19 cellular contexts compared by ENCODE assay signal in genomic region chr6:3343089-3343901, GRCh38.
DNase-seq lines count a peak whose midpoint lies in the region; ATAC-seq, FAIRE-seq and TF ChIP-seq lines count a peak whose summit lies in the region.
"Had no signal": no experiment of that assay in that cellular context is flagged by ENCODE, and none has a peak within 500 bp of the region (broad histone marks: within the 10 kb centered on the region; RNA-seq: fewer than 3 reads in every experiment).

No MANE protein-coding gene starts in this region.

- no peak for TF ChIP-seq RAD21 in HepG2 (CRISPR knock-in tag; IDR thresholded peaks at IDR 0.05)

- H3K36me3 ChIP-seq in HEK293 (ENCODE audit: control insufficient read depth in 2 of 2, insufficient read depth in 1 of 2, low read length in 2 of 2) (no peaks in the 10 kb centered on the region), adipocyte (ENCODE audit: control insufficient read depth, insufficient read depth, low read length, severe bottlenecking) (no peaks in the 10 kb centered on the region), HepG2 (replicated peaks in 1 of 2; ENCODE audit: control insufficient read depth in 1 of 2, insufficient read depth in 2 of 2, low read length in 2 of 2) (peaks cover 3 to 25% of the 10 kb centered on the region in 2 experiments; a peak in 3 of 5 replicates)
- no peaks in the 10 kb centered on the region for H3K36me3 ChIP-seq in CD8-positive, alpha-beta T cell (ENCODE audit: insufficient read depth, low read length)
- H3K36me3 ChIP-seq: BLaER1 had no signal

- peak overlapping the region; percentile 36 for H3K9ac ChIP-seq in adipocyte (ENCODE audit: low read length)
- no peak overlapping the region for H3K9ac ChIP-seq in HepG2 (ENCODE audit: insufficient read depth, low read depth, low read length)
- H3K9ac ChIP-seq: BLaER1 had no signal

- ATAC-seq in HepG2, result no peak
- no peak for ATAC-seq in CD8-positive, alpha-beta T cell
- ATAC-seq in GM21515 (IDR thresholded peaks at IDR 0.05; ENCODE audit: unreplicated experiment), result no peak
- ATAC-seq in GM19397 (IDR thresholded peaks at IDR 0.05; ENCODE audit: unreplicated experiment), result no peak

- H3K4me1 Mint-ChIP-seq in CD8-positive, alpha-beta T cell (ENCODE audit: low read depth), result peaks cover 6% of the 10 kb centered on the region
- H3K4me1 Mint-ChIP-seq: CD8-positive, alpha-beta memory T cell had no signal

- no peak overlapping the region for H3K4me3 ChIP-seq in HEK293 (ENCODE audit: low read depth, low read length)
- no peak overlapping the region for H3K4me3 ChIP-seq in adipocyte (ENCODE audit: low read length)
- H3K4me3 ChIP-seq in HepG2 (replicated peaks in 1 of 3; ENCODE audit: insufficient read depth in 1 of 3, low read depth in 2 of 3, low read length in 3 of 3), result no peak overlapping the region
- no peak overlapping the region for H3K4me3 ChIP-seq in CD8-positive, alpha-beta T cell (ENCODE audit: low read depth, low read length)
- H3K4me3 ChIP-seq: BLaER1 had no signal

- peak; percentile 43 for FAIRE-seq in HepG2 (lab: Jason Lieb, UNC)
- FAIRE-seq: A204.1, G401.6 had no signal

- no peaks in the 10 kb centered on the region for H4K20me1 ChIP-seq in HepG2 (ENCODE audit: insufficient read depth, low read length)
- H4K20me1 ChIP-seq: BLaER1 had no signal

- TF ChIP-seq EP300 in HepG2 (IDR thresholded peaks at IDR 0.05; ENCODE audit: low read depth in 2 of 2, low read length in 2 of 2), result no peak
- no peak for TF ChIP-seq EP300 in HepG2 (CRISPR knock-in tag; IDR thresholded peaks at IDR 0.05; ENCODE audit: borderline replicate concordance)

- DNase-seq in NCI-H2227 treated with DMSO at 0.1 percent for 48 hours (lab: John Stamatoyannopoulos, UW), result peak; percentile 51
- no peak for DNase-seq in adipocyte (ENCODE audit: low read depth)
- no peak for DNase-seq in HepG2 (ENCODE audit: low spot score)
- DNase-seq in CD8-positive, alpha-beta T cell, result no peak
- DNase-seq in stimulated activated CD4-positive, alpha-beta T cell treated with anti-CD3 and anti-CD28 coated beads, Interleukin-4, amount 100 ng/mL, for 24 hours, result no peak
- DNase-seq: CD8-positive, alpha-beta memory T cell; DND-41; GOT3; NCI-H1105 treated with DMSO at 0.1 percent for 48 hours; NCI-H2029 treated with DMSO at 0.1 percent for 48 hours; NCI-H2171 treated with DMSO at 0.1 percent for 48 hours; NCI-H510A treated with DMSO at 0.1 percent for 48 hours; SHP77 treated with DMSO at 0.1 percent for 48 hours had no signal

- CTCF ChIA-PET in HEK293 (lab: Yijun Ruan, JAX) (no interaction called here), HepG2 (lab: Yijun Ruan, JAX; ENCODE audit: low intra/inter-chr PET ratio, low total read pairs) (no interaction called here)
- CTCF ChIA-PET in CD8-positive, alpha-beta T cell (lab: Charles Lee), result no interaction called here

- 94% methylated on average over 14 of the region's 14 CpGs for WGBS in HepG2 (ENCODE audit: low lambda C conversion rate)

- no peaks in the 10 kb centered on the region for H3K9me3 Mint-ChIP-seq in CD8-positive, alpha-beta T cell
- H3K9me3 Mint-ChIP-seq: CD8-positive, alpha-beta memory T cell had no signal

- H3K9me3 ChIP-seq in HEK293 (ENCODE audit: control insufficient read depth, insufficient read depth, low read depth, low read length), result no peaks in the 10 kb centered on the region
- H3K9me3 ChIP-seq in adipocyte (ENCODE audit: control insufficient read depth, low read length), result no peaks in the 10 kb centered on the region
- H3K9me3 ChIP-seq in HepG2 (ENCODE audit: low read length), result no peaks in the 10 kb centered on the region
- no peaks in the 10 kb centered on the region for H3K9me3 ChIP-seq in CD8-positive, alpha-beta T cell (ENCODE audit: low read length)
- H3K9me3 ChIP-seq: BLaER1 had no signal

- TF ChIP-seq CTCF in HEK293 (tag by site-specific recombination; IDR thresholded peaks at IDR 0.05) (no peak), HepG2 (CRISPR knock-in tag; IDR thresholded peaks at IDR 0.05) (no peak)
- TF ChIP-seq CTCF in CD8-positive, alpha-beta T cell (IDR thresholded peaks at IDR 0.05), result no peak

- intact Hi-C loops in HepG2 (cut with micrococcal nuclease; ENCODE audit: unreplicated experiment), result no loop called here
- intact Hi-C loops in CD8-positive, alpha-beta T cell (cut with DNase I, micrococcal nuclease), result no loop called here

- H2AFZ ChIP-seq in HepG2 (ENCODE audit: low read length), result no peak overlapping the region

- H3K36me3 Mint-ChIP-seq in CD8-positive, alpha-beta T cell, result no peaks in the 10 kb centered on the region
- H3K36me3 Mint-ChIP-seq: CD8-positive, alpha-beta memory T cell had no signal

- no peak overlapping the region for H3K4me2 ChIP-seq in HepG2 (ENCODE audit: low read depth, low read length)

- TF ChIP-seq POLR2A in HepG2 (IDR thresholded peaks at IDR 0.05; ENCODE audit: insufficient read depth in 1 of 2, low read depth in 2 of 2, low read length in 2 of 2), result no peak

- no peak overlapping the region for H3K27ac Mint-ChIP-seq in CD8-positive, alpha-beta T cell
- H3K27ac Mint-ChIP-seq: CD8-positive, alpha-beta memory T cell had no signal

- no peak overlapping the region for H3K4me3 Mint-ChIP-seq in CD8-positive, alpha-beta T cell
- H3K4me3 Mint-ChIP-seq: CD8-positive, alpha-beta memory T cell had no signal

- POLR2A ChIA-PET in HEK293 (lab: Yijun Ruan, JAX) (interaction anchor here (0.6 kb wide), 1 partner anchor 1345 kb away, joined by 3 read pairs; no protein-coding TSS in a partner anchor), HepG2 (lab: Yijun Ruan, JAX) (no interaction called here)
- POLR2A ChIA-PET in CD8-positive, alpha-beta T cell (lab: Charles Lee), result no interaction called here

- in situ Hi-C loops in HepG2 (cut with HindIII; ENCODE audit: extremely low pct_ligation_motif_present, low pct_unique_long_range_greater_than_20kb), result no loop called here

- BruUV-seq in HepG2 (replicated peaks; lab: Mats Ljungman, UMichigan), result no TSS peak

- H3K27me3 ChIP-seq in adipocyte (replicated peaks; ENCODE audit: control insufficient read depth, insufficient read depth, low read length) (no peaks in the 10 kb centered on the region), HepG2 (ENCODE audit: control insufficient read depth in 1 of 2, insufficient read depth in 2 of 2, low read length in 2 of 2) (no peaks in the 10 kb centered on the region)
- no peaks in the 10 kb centered on the region for H3K27me3 ChIP-seq in CD8-positive, alpha-beta T cell (ENCODE audit: insufficient read depth, low read length)
- H3K27me3 ChIP-seq: BLaER1 had no signal

- H3K4me1 ChIP-seq in HEK293 (ENCODE audit: control insufficient read depth, insufficient read depth, low read length), result peaks cover 36% of the 10 kb centered on the region
- H3K4me1 ChIP-seq in adipocyte (ENCODE audit: control insufficient read depth, insufficient read depth, low read length), result peaks cover 54% of the 10 kb centered on the region
- H3K4me1 ChIP-seq in HepG2 (ENCODE audit: insufficient read depth, low read length), result peaks cover 56% of the 10 kb centered on the region
- no peaks in the 10 kb centered on the region for H3K4me1 ChIP-seq in CD8-positive, alpha-beta T cell (ENCODE audit: insufficient read depth, low read length)

- H3K27ac ChIP-seq in HEK293 (ENCODE audit: extremely low read depth, low read depth, low read length) (no peak overlapping the region), HepG2 (ENCODE audit: extremely low read length, insufficient read depth, low read length) (no peak overlapping the region)
- no peak overlapping the region for H3K27ac ChIP-seq in CD8-positive, alpha-beta T cell (ENCODE audit: low read depth, low read length)
- H3K27ac ChIP-seq: BLaER1 had no signal

- H3K79me2 ChIP-seq in HepG2 (ENCODE audit: insufficient read depth, low read length), result peaks cover 16% of the 10 kb centered on the region

- peaks cover under 1% of the 10 kb centered on the region for H3K27me3 Mint-ChIP-seq in CD8-positive, alpha-beta T cell (ENCODE audit: low read depth)

TF ChIP-seq in HEK293, 187 proteins besides CTCF, POLR2A, EP300 and RAD21 (continues in another document):
- peak; percentile 65 for TF ChIP-seq ZNF580 (tag by site-specific recombination; IDR thresholded peaks at IDR 0.05)
- TF ChIP-seq ZNF747 (tag by site-specific recombination; IDR thresholded peaks at IDR 0.05), result no peak
- TF ChIP-seq ZNF677 (tag by site-specific recombination; IDR thresholded peaks at IDR 0.05), result no peak
- peak; percentile 35; the same call in 1 of the 2 replicates for TF ChIP-seq ZNF24 (tag by site-specific recombination; IDR thresholded peaks at IDR 0.05)

TF ChIP-seq in HepG2, 621 proteins besides CTCF, POLR2A, EP300 and RAD21 (continues in another document):
- TF ChIP-seq ZNF800 (CRISPR knock-in tag; IDR thresholded peaks at IDR 0.05), result no peak
- TF ChIP-seq ZNF75D (CRISPR knock-in tag; IDR thresholded peaks at IDR 0.05; ENCODE audit: borderline replicate concordance), result no peak
- TF ChIP-seq ZNF33A (CRISPR knock-in tag; IDR thresholded peaks at IDR 0.05; ENCODE audit: borderline replicate concordance), result no peak
- TF ChIP-seq ZNF292 (CRISPR knock-in tag; IDR thresholded peaks at IDR 0.05; ENCODE audit: borderline replicate concordance, low read depth), result no peak
- no peak for TF ChIP-seq ZNF780A (CRISPR knock-in tag; IDR thresholded peaks at IDR 0.05)
- TF ChIP-seq CENPX (CRISPR knock-in tag; IDR thresholded peaks at IDR 0.05), result no peak
- TF ChIP-seq MXD1 (CRISPR knock-in tag; IDR thresholded peaks at IDR 0.05), result no peak
- TF ChIP-seq BRCA1 (CRISPR knock-in tag; IDR thresholded peaks at IDR 0.05), result no peak
- no peak for TF ChIP-seq FOSL2 (CRISPR knock-in tag; IDR thresholded peaks at IDR 0.05)
- TF ChIP-seq RELA (CRISPR knock-in tag; IDR thresholded peaks at IDR 0.05), result no peak
- no peak for TF ChIP-seq MED8 (CRISPR knock-in tag; IDR thresholded peaks at IDR 0.05; ENCODE audit: insufficient replicate concordance)
- TF ChIP-seq SRF (IDR thresholded peaks at IDR 0.05; ENCODE audit: low read depth, low read length), result no peak

Comparison
In these comparisons a context has a peak if more than half of its experiments do, and no peak if none do; other contexts are left out.
1. Of the 63 proteins assayed by ChIP-seq in both HepG2 and HEK293: peak only in HepG2: none; only in HEK293: PRDM4, ZNF24, ZNF580 and ZSCAN30; in both: none; in neither: 59.